Comparison of ENCODE assay signal across 21 cellular contexts in the genomic region with DNA sequence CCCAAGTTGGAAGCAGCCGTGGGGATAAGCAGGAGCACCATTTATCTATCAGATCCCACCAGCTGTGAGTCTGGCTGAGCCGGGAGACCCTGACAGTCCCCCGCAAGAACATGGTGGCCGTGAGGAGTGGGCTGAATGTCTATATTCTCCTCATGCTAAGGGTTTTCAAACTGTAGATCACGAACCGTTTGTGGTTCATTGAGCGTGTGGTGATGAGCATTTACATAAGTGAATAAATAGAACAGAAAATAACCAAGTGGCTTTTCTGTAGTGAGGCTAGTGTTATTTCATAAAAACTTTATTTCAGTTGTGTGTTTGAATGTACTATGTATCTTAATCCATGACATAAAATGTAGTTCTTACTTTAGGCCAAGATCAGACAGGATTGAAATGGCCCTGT.
DNase-seq lines count a peak whose midpoint lies in the region; ATAC-seq and TF ChIP-seq lines count a peak whose summit lies in the region.
"Had no signal": no experiment of that assay in that cellular context is flagged by ENCODE, and none has a peak within 500 bp of the region (broad histone marks: within the 10 kb centered on the region; RNA-seq: fewer than 3 reads in every experiment).

No MANE protein-coding gene starts in this region.

- H3K36me3 ChIP-seq in Karpas-422 (ENCODE audit: insufficient read depth, low read length): no peaks in the 10 kb centered on the region

- H3K4me1 ChIP-seq in Karpas-422 (ENCODE audit: low read length): peaks cover 32% of the 10 kb centered on the region

- H3K27me3 ChIP-seq in Karpas-422 (ENCODE audit: low read length): no peaks in the 10 kb centered on the region; the same call in 1 of the 2 replicates

- no peak overlapping the region for H3K27ac ChIP-seq in Karpas-422 (ENCODE audit: low read length)

- no peaks in the 10 kb centered on the region for H3K36me3 Mint-ChIP-seq in memory B cell
- peaks cover 2% of the 10 kb centered on the region for H3K36me3 Mint-ChIP-seq in progenitor cell of endocrine pancreas (ENCODE audit: insufficient read depth)
- H3K36me3 Mint-ChIP-seq: IgD-negative memory B cell had no signal

- DNase-seq in Karpas-422 (peak; percentile 34), memory B cell (ENCODE audit: low spot score in 2 of 2) (no peak), AG08396 (ENCODE audit: low spot score) (no peak), progenitor cell of endocrine pancreas (ENCODE audit: low spot score, unreplicated experiment) (no peak), HT-29 (ENCODE audit: low spot score) (no peak)
- DNase-seq: DMS53, EL, H7, HFFc6, NCI-H1417, NCI-H1694 treated with DMSO at 0.1 percent for 48 hours, NCI-H446, NCI-H526, PC-3, Right ventricle myocardium superior, SW 1271, T-helper 17 cell had no signal

- no peaks in the 10 kb centered on the region for H3K9me3 Mint-ChIP-seq in memory B cell
- H3K9me3 Mint-ChIP-seq in progenitor cell of endocrine pancreas (ENCODE audit: low read depth): peaks cover 12% of the 10 kb centered on the region
- H3K9me3 Mint-ChIP-seq: HFFc6, IgD-negative memory B cell had no signal

- no peaks in the 10 kb centered on the region for H4K20me1 ChIP-seq in Karpas-422 (ENCODE audit: insufficient read depth, low read depth, low read length)

- peak overlapping the region; percentile 45 for H3K4me3 Mint-ChIP-seq in memory B cell
- no peak overlapping the region for H3K4me3 Mint-ChIP-seq in progenitor cell of endocrine pancreas (ENCODE audit: low read depth)
- H3K4me3 Mint-ChIP-seq: CD14-positive monocyte, HFFc6, T-helper 17 cell had no signal

- no peak overlapping the region for H3K9ac ChIP-seq in Karpas-422 (ENCODE audit: low read length)

- no peak overlapping the region for H2AFZ ChIP-seq in Karpas-422 (ENCODE audit: low read length)

- H3K4me3 ChIP-seq in Karpas-422 (ENCODE audit: low read length): no peak overlapping the region

- H3K79me2 ChIP-seq in Karpas-422 (ENCODE audit: low read length): no peaks in the 10 kb centered on the region

- H3K4me1 Mint-ChIP-seq in memory B cell (peaks cover 27% of the 10 kb centered on the region), progenitor cell of endocrine pancreas (ENCODE audit: low read depth) (peaks cover 10% of the 10 kb centered on the region)
- H3K4me1 Mint-ChIP-seq: T-helper 17 cell had no signal

- H3K27ac Mint-ChIP-seq in memory B cell (no peak overlapping the region), progenitor cell of endocrine pancreas (no peak overlapping the region)
- H3K27ac Mint-ChIP-seq: CD14-positive monocyte, HFFc6, IgD-negative memory B cell, T-helper 17 cell had no signal

- H3K9me3 ChIP-seq in Karpas-422 (ENCODE audit: low read length): no peaks in the 10 kb centered on the region

- ATAC-seq in GM19351 (IDR thresholded peaks at IDR 0.05; ENCODE audit: unreplicated experiment): peak; percentile 33
- ATAC-seq in memory B cell (ENCODE audit: low read depth): no peak
- ATAC-seq in GM21526 (IDR thresholded peaks at IDR 0.05; ENCODE audit: low FRiP score, unreplicated experiment): no peak
- ATAC-seq: PC-3, T-helper 17 cell had no signal

- H3K9me2 ChIP-seq in Karpas-422 (replicated peaks; ENCODE audit: insufficient read depth, low read length): no peaks in the 10 kb centered on the region

- TF ChIP-seq CTCF in progenitor cell of endocrine pancreas (IDR thresholded peaks at IDR 0.05; ENCODE audit: unreplicated experiment): no peak

- no peaks in the 10 kb centered on the region for H3K27me3 Mint-ChIP-seq in memory B cell
- H3K27me3 Mint-ChIP-seq in progenitor cell of endocrine pancreas: peaks cover 36% of the 10 kb centered on the region

- H3K4me2 ChIP-seq in Karpas-422 (ENCODE audit: low read depth, low read length, poor library complexity, severe bottlenecking): peak overlapping the region; percentile 46
